ENCODE assay signal across 18 cellular contexts in genomic region chr1:9371951-9372350, GRCh38.
DNase-seq lines count a peak whose midpoint lies in the region; ATAC-seq and TF ChIP-seq lines count a peak whose summit lies in the region.
"Had no signal": no experiment of that assay in that cellular context is flagged by ENCODE, and none has a peak within 500 bp of the region (broad histone marks: within the 10 kb centered on the region; RNA-seq: fewer than 3 reads in every experiment).

No MANE protein-coding gene starts in this region.

- H3K27ac ChIP-seq in SK-N-MC (0 out of 2 replicates have a peak overlapping the region, but pooled peaks have one; percentile 28), esophagus squamous epithelium (peak overlapping the region; percentile 62 to 92 (median 90)), neural progenitor cell (no peak overlapping the region), thoracic aorta (peak overlapping the region; percentile 93 to 96), A673 (ENCODE audit: low read depth, low read length, poor library complexity, severe bottlenecking) (no peak overlapping the region)
- H3K27ac ChIP-seq in CD8-positive, alpha-beta memory T cell (ENCODE audit: low read depth, low read length), result no peak overlapping the region

- WGBS in esophagus squamous epithelium, 2 donors, result 65 to 100% methylated on average over 1 to 2 of the region's 5 CpGs

- TF ChIP-seq CTCF in esophagus squamous epithelium (IDR thresholded peaks at IDR 0.05), result no peak
- no peak for TF ChIP-seq CTCF in neural progenitor cell (IDR thresholded peaks at IDR 0.05)
- TF ChIP-seq CTCF in thoracic aorta (IDR thresholded peaks at IDR 0.05), result no peak
- TF ChIP-seq CTCF in A673 (conservative IDR thresholded peaks at IDR 0.05; ENCODE audit: low read depth, low read length), result no peak
- TF ChIP-seq CTCF in HFFc6 (IDR thresholded peaks at IDR 0.05), result no peak

- no peak overlapping the region for H2AFZ ChIP-seq in neural progenitor cell (replicated peaks)

- peaks cover 57% of the 10 kb centered on the region for H3K4me1 Mint-ChIP-seq in neural progenitor cell
- peaks cover 0 to 5% (median 0%) of the 10 kb centered on the region in 3 donors for H3K4me1 Mint-ChIP-seq in CD8-positive, alpha-beta memory T cell
- peaks cover 16% of the 10 kb centered on the region for H3K4me1 Mint-ChIP-seq in HFFc6 (ENCODE audit: low read depth)

- DNase-seq in SK-N-MC (ENCODE audit: low read depth, low spot score), result no peak
- DNase-seq in esophagus squamous epithelium (lab: John Stamatoyannopoulos, UW), result no peak
- no peak for DNase-seq in neural progenitor cell (ENCODE audit: low spot score)
- DNase-seq in thoracic aorta (ENCODE audit: low spot score), result no peak
- DNase-seq in CD8-positive, alpha-beta memory T cell, result no peak
- no peak for DNase-seq in A673 (ENCODE audit: low spot score)
- no peak for DNase-seq in HFFc6
- DNase-seq: activated CD4-positive, alpha-beta memory T cell treated with anti-CD3 and anti-CD28 coated beads for 36 hours; activated T-cell treated with anti-CD3 and anti-CD28 coated beads, Interleukin-2, amount 50 U/mL, for 4 hours; hypothalamus; NCI-H1694; NCI-H446; posterior cingulate gyrus; stimulated activated naive B cell treated with anti-CD40 and anti-IgM and Interleukin-4, amounts not matched to agents 10 μg/mL and 1 μg/mL and 100 μg/mL, for 72 hours; T-helper 1 cell had no signal

- H3K9me3 Mint-ChIP-seq in neural progenitor cell, result no peaks in the 10 kb centered on the region
- no peaks in the 10 kb centered on the region for H3K9me3 Mint-ChIP-seq in CD8-positive, alpha-beta memory T cell
- no peaks in the 10 kb centered on the region for H3K9me3 Mint-ChIP-seq in HFFc6
- H3K9me3 Mint-ChIP-seq: activated CD4-positive, alpha-beta memory T cell treated with anti-CD3 and anti-CD28 coated beads for 36 hours; activated T-cell treated with anti-CD3 and anti-CD28 coated beads, Interleukin-2, amount 50 U/mL, for 4 hours; stimulated activated naive B cell treated with anti-CD40 and anti-IgM and Interleukin-4, amounts not matched to agents 10 μg/mL and 1 μg/mL and 100 μg/mL, for 72 hours had no signal

- CTCF ChIA-PET in CD8-positive, alpha-beta memory T cell (lab: Charles Lee), result no interaction called here
- CTCF ChIA-PET in A673 (lab: Charles Lee), result interaction anchor here (0.7 kb wide), 1 partner anchor 383 kb away, joined by 3 read pairs; no protein-coding TSS in a partner anchor

- H4K20me1 ChIP-seq in neural progenitor cell (ENCODE audit: low read depth), result no peaks in the 10 kb centered on the region

- BruUV-seq in A673 (replicated peaks; lab: Mats Ljungman, UMichigan), result no TSS peak

- no peaks in the 10 kb centered on the region for H3F3A ChIP-seq in neural progenitor cell (ENCODE audit: low read depth)

- no peak overlapping the region for H3K4me3 ChIP-seq in SK-N-MC
- no peak overlapping the region for H3K4me3 ChIP-seq in esophagus squamous epithelium
- H3K4me3 ChIP-seq in neural progenitor cell, result no peak overlapping the region
- H3K4me3 ChIP-seq in thoracic aorta, result no peak overlapping the region
- no peak overlapping the region for H3K4me3 ChIP-seq in CD8-positive, alpha-beta memory T cell (ENCODE audit: low read length)
- H3K4me3 ChIP-seq in A673 (ENCODE audit: low read depth, low read length, poor library complexity, severe bottlenecking), result no peak overlapping the region

- peak overlapping the region; percentile 66 for H3K4me3 Mint-ChIP-seq in neural progenitor cell
- H3K4me3 Mint-ChIP-seq in CD8-positive, alpha-beta memory T cell, result no peak overlapping the region
- no peak overlapping the region for H3K4me3 Mint-ChIP-seq in HFFc6
- H3K4me3 Mint-ChIP-seq: activated CD4-positive, alpha-beta memory T cell treated with anti-CD3 and anti-CD28 coated beads for 36 hours; activated naive CD8-positive, alpha-beta T cell; activated T-cell treated with anti-CD3 and anti-CD28 coated beads, Interleukin-2, amount 50 U/mL, for 4 hours; stimulated activated naive B cell treated with anti-CD40 and anti-IgM and Interleukin-4, amounts not matched to agents 10 μg/mL and 1 μg/mL and 100 μg/mL, for 72 hours had no signal

- POLR2A ChIA-PET in CD8-positive, alpha-beta memory T cell (lab: Charles Lee), result no interaction called here
- POLR2A ChIA-PET in A673 (lab: Charles Lee; ENCODE audit: low non-redundant PET), result no interaction called here

- peak overlapping the region; percentile 97 for H3K27ac Mint-ChIP-seq in neural progenitor cell
- H3K27ac Mint-ChIP-seq in CD8-positive, alpha-beta memory T cell, result no peak overlapping the region
- no peak overlapping the region for H3K27ac Mint-ChIP-seq in HFFc6
- H3K27ac Mint-ChIP-seq: activated CD4-positive, alpha-beta memory T cell treated with anti-CD3 and anti-CD28 coated beads for 36 hours; activated naive CD8-positive, alpha-beta T cell; stimulated activated naive B cell treated with anti-CD40 and anti-IgM and Interleukin-4, amounts not matched to agents 10 μg/mL and 1 μg/mL and 100 μg/mL, for 72 hours had no signal

- H3K27me3 Mint-ChIP-seq in neural progenitor cell (ENCODE audit: insufficient read depth, low read depth) (peaks cover 13% of the 10 kb centered on the region), HFFc6 (ENCODE audit: insufficient read depth) (peaks cover 2% of the 10 kb centered on the region; the same call in 1 of the 2 replicates)
- H3K27me3 Mint-ChIP-seq in CD8-positive, alpha-beta memory T cell, result no peaks in the 10 kb centered on the region
- H3K27me3 Mint-ChIP-seq: activated CD4-positive, alpha-beta memory T cell treated with anti-CD3 and anti-CD28 coated beads for 36 hours; activated naive CD8-positive, alpha-beta T cell; stimulated activated naive B cell treated with anti-CD40 and anti-IgM and Interleukin-4, amounts not matched to agents 10 μg/mL and 1 μg/mL and 100 μg/mL, for 72 hours had no signal

- H3K4me1 ChIP-seq in esophagus squamous epithelium, result peaks cover 39 to 98% (median 64%) of the 10 kb centered on the region in 3 donors
- peaks cover 12% of the 10 kb centered on the region for H3K4me1 ChIP-seq in neural progenitor cell
- peaks cover 46 to 74% of the 10 kb centered on the region in 2 donors for H3K4me1 ChIP-seq in thoracic aorta (ENCODE audit: control insufficient read depth in 1 of 2, low read depth in 2 of 2)
- H3K4me1 ChIP-seq in CD8-positive, alpha-beta memory T cell (ENCODE audit: insufficient read depth, low read length), result peaks cover 7% of the 10 kb centered on the region
- no peaks in the 10 kb centered on the region for H3K4me1 ChIP-seq in A673 (ENCODE audit: insufficient read depth, low read length, poor library complexity, severe bottlenecking)
- H3K4me1 ChIP-seq: Caco-2 had no signal

- H3K79me2 ChIP-seq in neural progenitor cell (ENCODE audit: low read depth), result no peaks in the 10 kb centered on the region

- H3K4me2 ChIP-seq in neural progenitor cell, result no peak overlapping the region

- no peaks in the 10 kb centered on the region for H3K9me3 ChIP-seq in SK-N-MC (ENCODE audit: low read depth, low read length)
- no peaks in the 10 kb centered on the region for H3K9me3 ChIP-seq in esophagus squamous epithelium
- no peaks in the 10 kb centered on the region for H3K9me3 ChIP-seq in neural progenitor cell (ENCODE audit: low read depth)
- H3K9me3 ChIP-seq in thoracic aorta, result no peaks in the 10 kb centered on the region
- no peaks in the 10 kb centered on the region for H3K9me3 ChIP-seq in CD8-positive, alpha-beta memory T cell (ENCODE audit: low read length)
- H3K9me3 ChIP-seq in A673 (ENCODE audit: low read depth, low read length, poor library complexity, severe bottlenecking), result no peaks in the 10 kb centered on the region
- H3K9me3 ChIP-seq: Caco-2 had no signal

- ATAC-seq in thoracic aorta (ENCODE audit: insufficient number of reproducible peaks, low FRiP score, low read depth), result no peak
- ATAC-seq in HG02798 (IDR thresholded peaks at IDR 0.05; ENCODE audit: poor library complexity, unreplicated experiment), result no peak
- ATAC-seq: activated T-cell treated with anti-CD3 and anti-CD28 coated beads, Interleukin-2, amount 50 U/mL, for 4 hours; stimulated activated naive B cell treated with anti-CD40 and anti-IgM and Interleukin-4, amounts not matched to agents 10 μg/mL and 1 μg/mL and 100 μg/mL, for 72 hours had no signal

- TF ChIP-seq POLR2A in esophagus squamous epithelium (IDR thresholded peaks at IDR 0.05), result no peak

- no peaks in the 10 kb centered on the region for H3K27me3 ChIP-seq in esophagus squamous epithelium
- H3K27me3 ChIP-seq in neural progenitor cell, result no peaks in the 10 kb centered on the region
- no peaks in the 10 kb centered on the region for H3K27me3 ChIP-seq in thoracic aorta (replicated peaks; ENCODE audit: insufficient read depth)
- no peaks in the 10 kb centered on the region for H3K27me3 ChIP-seq in CD8-positive, alpha-beta memory T cell (ENCODE audit: insufficient read depth, low read length, poor library complexity, severe bottlenecking)
- H3K27me3 ChIP-seq in A673 (replicated peaks; ENCODE audit: insufficient read depth, low read depth, low read length, poor library complexity), result no peaks in the 10 kb centered on the region

- H3K9ac ChIP-seq in SK-N-MC (ENCODE audit: insufficient read length), result no peak overlapping the region
- H3K9ac ChIP-seq in neural progenitor cell, result no peak overlapping the region

- intact Hi-C loops in esophagus squamous epithelium (cut with DNase I), result loop anchor here (10.0 kb wide), 1 partner anchor 77 kb away; the partner anchor contains the start of gene SPSB1
- intact Hi-C loops in A673 (cut with micrococcal nuclease; ENCODE audit: unreplicated experiment), result no loop called here

- no peaks in the 10 kb centered on the region for H3K36me3 ChIP-seq in SK-N-MC (ENCODE audit: insufficient read depth, low read length)
- H3K36me3 ChIP-seq in esophagus squamous epithelium, result peaks cover 7 to 16% (median 10%) of the 10 kb centered on the region in 3 donors
- no peaks in the 10 kb centered on the region for H3K36me3 ChIP-seq in neural progenitor cell
- peaks cover 15% of the 10 kb centered on the region for H3K36me3 ChIP-seq in thoracic aorta
- H3K36me3 ChIP-seq in CD8-positive, alpha-beta memory T cell (ENCODE audit: insufficient read depth, low read length), result no peaks in the 10 kb centered on the region
- H3K36me3 ChIP-seq in A673 (ENCODE audit: insufficient read depth, low read length, poor library complexity, severe bottlenecking), result no peaks in the 10 kb centered on the region

- H3K36me3 Mint-ChIP-seq in neural progenitor cell, result no peaks in the 10 kb centered on the region
- H3K36me3 Mint-ChIP-seq in CD8-positive, alpha-beta memory T cell, result no peaks in the 10 kb centered on the region
- H3K36me3 Mint-ChIP-seq in HFFc6 (ENCODE audit: low read depth), result no peaks in the 10 kb centered on the region
- H3K36me3 Mint-ChIP-seq: activated CD4-positive, alpha-beta memory T cell treated with anti-CD3 and anti-CD28 coated beads for 36 hours; activated naive CD8-positive, alpha-beta T cell had no signal

Comparison
In these comparisons a context has a peak if more than half of its experiments do, and no peak if none do; other contexts are left out.
1. H3K27ac ChIP-seq: peak in SK-N-MC (single experiment), esophagus squamous epithelium (4 of 4) and thoracic aorta (2 of 2); none in neural progenitor cell (single experiment), CD8-positive, alpha-beta memory T cell (single experiment) and A673 (single experiment).